Comparison of ENCODE assay signal across 8 cellular contexts in genomic region chr7:156640257-156640948, GRCh38. TPM values are rescaled to one million over a fixed set of nuclear protein-coding genes. Genes with fewer than 3 reads are reported as not detected.
DNase-seq lines count a peak whose midpoint lies in the region; ATAC-seq and TF ChIP-seq lines count a peak whose summit lies in the region.

Gene RNF32, plus strand, starts transcription at chr7:156640774. Its CDS starts 3,104 bp downstream, at chr7:156643878.

- DNase-seq in GM04504 (ENCODE audit: low read depth): peak; percentile 72
- DNase-seq in HFF-Myc (ENCODE audit: extremely low read depth, low read depth): peak; percentile 66
- DNase-seq in NCI-H1092 (lab: John Stamatoyannopoulos, UW): peak; percentile 86
- peak; percentile 36 for DNase-seq in SKM-1 treated with dmso at 0.1 percent for 144 hours (lab: John Stamatoyannopoulos, UW; ENCODE audit: unreplicated experiment)
- peak; percentile 95 for DNase-seq in left cardiac atrium
- DNase-seq in psoas muscle: peak; percentile 93 to 96
- DNase-seq in uterus: peak; percentile 81 to 88

- H3K9me3 ChIP-seq in psoas muscle: peaks cover 6% of the 10 kb centered on the region
- H3K9me3 ChIP-seq in uterus: no peaks in the 10 kb centered on the region

- H3K4me3 ChIP-seq in HFF-Myc (replicated peaks; ENCODE audit: low read depth, low read length) (peak within 1 kb of the TSS; percentile 80), psoas muscle (peak within 1 kb of the TSS; percentile 86), uterus (peak within 1 kb of the TSS; percentile 53 to 73)

- 1 to 3% (median 1%) methylated on average over 76 to 85 of the region's 85 CpGs for WGBS in adipose tissue, 3 donors
- 0 to 2% (median 1%) methylated on average over 52 to 85 of the region's 85 CpGs for WGBS in psoas muscle, 3 donors

- TF ChIP-seq POLR2A in uterus (IDR thresholded peaks at IDR 0.05): peak in 1 of 2 donors; percentile 48

- H3K27ac ChIP-seq in adipose tissue (ENCODE audit: low read depth, low read length): peak within 1 kb of the TSS; percentile 54
- H3K27ac ChIP-seq in psoas muscle: peak within 1 kb of the TSS; percentile 80
- H3K27ac ChIP-seq in uterus: peak within 1 kb of the TSS in 1 of 2 donors; percentile 57

- intact Hi-C loops in left cardiac atrium (cut with DNase I): no loop called here
- intact Hi-C loops in psoas muscle (cut with DNase I): no loop called here
- intact Hi-C loops in uterus (cut with DNase I; ENCODE audit: low total_unique reads): no loop called here

- ATAC-seq in left cardiac atrium (peak; percentile 98 to 99), psoas muscle (peak; percentile 98)

- H3K36me3 ChIP-seq in psoas muscle (ENCODE audit: insufficient read depth in 1 of 2, low read depth in 1 of 2): no peaks in the 10 kb centered on the region
- H3K36me3 ChIP-seq in uterus: no peaks in the 10 kb centered on the region

- H3K4me1 ChIP-seq in psoas muscle (no peaks in the 10 kb centered on the region), uterus (no peaks in the 10 kb centered on the region)

- TF ChIP-seq CTCF in HFF-Myc (IDR thresholded peaks at IDR 0.05; ENCODE audit: low read depth, low read length, missing control alignments) (no peak), psoas muscle (IDR thresholded peaks at IDR 0.05) (no peak), uterus (IDR thresholded peaks at IDR 0.05) (no peak)

- peaks cover 0 to 9% (median 0%) of the 10 kb centered on the region in 3 donors for H3K27me3 ChIP-seq in psoas muscle (ENCODE audit: insufficient read depth in 3 of 3, low read length in 2 of 3)
- no peaks in the 10 kb centered on the region for H3K27me3 ChIP-seq in uterus

RNA-seq across cellular contexts. Expression of gene RNF32, which starts in this region (rescaled TPM):
- polyA plus RNA-seq in adipose tissue (1 to 10 TPM in 1 of 3 donors, under 1 TPM in 1, not detected in 1; 0.71 to 1.3 TPM), psoas muscle (under 1 TPM in 2 of 3 donors, not detected in 1; 0.18 to 0.48 TPM)
- total RNA-seq in left cardiac atrium (under 1 TPM; 0.56 to 0.76 TPM), psoas muscle (under 1 TPM in 1 of 4 donors, not detected in 3; 0.60 TPM), uterus (under 1 TPM in 2 of 4 donors, not detected in 2; 0.41 to 0.58 TPM)

Comparison
In these comparisons a context has a peak if more than half of its experiments do, and no peak if none do; other contexts are left out.
1. Peak in DNase-seq and ATAC-seq in left cardiac atrium; RNA of the gene not detected or under 1 TPM.
2. Peak in DNase-seq, ATAC-seq, H3K4me3 ChIP-seq and H3K27ac ChIP-seq in psoas muscle; RNA of the gene not detected or under 1 TPM.
3. Peak in DNase-seq and H3K4me3 ChIP-seq in uterus; RNA of the gene not detected or under 1 TPM.
4. DNase-seq: peak in every context shown above with its lines; median percentile 95 in left cardiac atrium; 94 in psoas muscle; 86 in NCI-H1092; 84 in uterus; 72 in GM04504; 66 in HFF-Myc; 36 in SKM-1 treated with dmso at 0.1 percent for 144 hours.